Comparison of ENCODE assay signal across 1 cellular context in the genomic region with DNA sequence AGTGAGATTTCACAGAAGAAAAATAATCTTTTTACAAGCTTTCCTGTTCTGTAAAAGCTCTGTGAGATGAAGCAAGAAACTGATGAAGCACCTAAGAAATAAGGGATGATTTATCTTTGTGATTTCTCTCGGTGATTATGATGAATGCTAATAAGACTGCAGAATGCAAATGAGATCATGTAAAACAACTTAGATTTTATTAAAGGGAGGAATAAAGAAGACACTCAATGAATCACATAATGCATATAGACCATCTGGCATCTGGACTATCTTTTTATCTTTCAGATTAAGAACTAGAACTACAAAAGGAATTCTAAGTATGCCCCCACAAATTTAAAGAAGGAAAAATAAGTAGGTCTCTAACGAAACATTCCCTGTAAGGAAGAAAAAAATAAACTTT.
TF ChIP-seq lines count a peak whose summit lies in the region.

No MANE protein-coding gene starts in this region.

TF ChIP-seq in SK-N-SH treated with all-trans-retinoic acid at 6 μM for 48 hours, 23 proteins besides CTCF, POLR2A, EP300 and RAD21 (continued from another document):
- TF ChIP-seq ZC3H10 (CRISPR knock-in tag; IDR thresholded peaks at IDR 0.05), result peak; percentile 93
- TF ChIP-seq CSDC2 (CRISPR knock-in tag; IDR thresholded peaks at IDR 0.05), result no peak; the same call in 1 of the 2 replicates
- TF ChIP-seq BACH2 (CRISPR knock-in tag; IDR thresholded peaks at IDR 0.05; ENCODE audit: borderline replicate concordance), result no peak
- TF ChIP-seq TOX (CRISPR knock-in tag; IDR thresholded peaks at IDR 0.05; ENCODE audit: borderline replicate concordance), result peak; percentile 69; the same call in 1 of the 2 replicates
- TF ChIP-seq ARNTL (CRISPR knock-in tag; IDR thresholded peaks at IDR 0.05; ENCODE audit: borderline replicate concordance, low read depth), result no peak
- 0 out of 2 replicates have a peak, but pooled peaks have one; percentile 32 for TF ChIP-seq ZFP3 (CRISPR knock-in tag; IDR thresholded peaks at IDR 0.05)
- TF ChIP-seq OSR1 (CRISPR knock-in tag; IDR thresholded peaks at IDR 0.05), result no peak
- peak; percentile 100 for TF ChIP-seq ISL1 (CRISPR knock-in tag; IDR thresholded peaks at IDR 0.05)
- peak; percentile 88 for TF ChIP-seq CSRNP3 (CRISPR knock-in tag; IDR thresholded peaks at IDR 0.05)
- peak; percentile 34; the same call in 1 of the 2 replicates for TF ChIP-seq ZNF8 (CRISPR knock-in tag; IDR thresholded peaks at IDR 0.05)
- TF ChIP-seq TSHZ2 (CRISPR knock-in tag; IDR thresholded peaks at IDR 0.05), result no peak
- TF ChIP-seq SNAI2 (CRISPR knock-in tag; IDR thresholded peaks at IDR 0.05), result no peak
- TF ChIP-seq ZFP30 (CRISPR knock-in tag; IDR thresholded peaks at IDR 0.05), result 0 out of 2 replicates have a peak, but pooled peaks have one; percentile 34
- TF ChIP-seq, protein P1, sequence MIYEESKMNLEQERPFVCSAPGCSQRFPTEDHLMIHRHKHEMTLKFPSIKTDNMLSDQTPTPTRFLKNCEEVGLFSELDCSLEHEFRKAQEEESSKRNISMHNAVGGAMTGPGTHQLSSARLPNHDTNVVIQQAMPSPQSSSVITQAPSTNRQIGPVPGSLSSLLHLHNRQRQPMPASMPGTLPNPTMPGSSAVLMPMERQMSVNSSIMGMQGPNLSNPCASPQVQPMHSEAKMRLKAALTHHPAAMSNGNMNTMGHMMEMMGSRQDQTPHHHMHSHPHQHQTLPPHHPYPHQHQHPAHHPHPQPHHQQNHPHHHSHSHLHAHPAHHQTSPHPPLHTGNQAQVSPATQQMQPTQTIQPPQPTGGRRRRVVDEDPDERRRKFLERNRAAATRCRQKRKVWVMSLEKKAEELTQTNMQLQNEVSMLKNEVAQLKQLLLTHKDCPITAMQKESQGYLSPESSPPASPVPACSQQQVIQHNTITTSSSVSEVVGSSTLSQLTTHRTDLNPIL (CRISPR knock-in tag; IDR thresholded peaks at IDR 0.05; ENCODE audit: low read depth), result peak; percentile 99
- 0 out of 2 replicates have a peak, but pooled peaks have one; percentile 14 for TF ChIP-seq ZNF565 (CRISPR knock-in tag; conservative IDR thresholded peaks at IDR 0.05; ENCODE audit: low read depth)
- TF ChIP-seq RARB (CRISPR knock-in tag; IDR thresholded peaks at IDR 0.05), result no peak
- peak; percentile 62 for TF ChIP-seq TCF4 (CRISPR knock-in tag; IDR thresholded peaks at IDR 0.05; ENCODE audit: borderline replicate concordance)
